1 cellular context compared by ENCODE assay signal in genomic region chr16:83899978-83900377, GRCh38.
TF ChIP-seq lines count a peak whose summit lies in the region.

No MANE protein-coding gene starts in this region.

TF ChIP-seq in HepG2, 621 proteins besides CTCF, POLR2A, EP300 and RAD21:
- 0 out of 2 replicates have a peak, but pooled peaks have one; percentile 29 for TF ChIP-seq PAXIP1 (CRISPR knock-in tag; conservative IDR thresholded peaks at IDR 0.05)
- no peak for TF ChIP-seq CENPX (CRISPR knock-in tag; IDR thresholded peaks at IDR 0.05)
- peak; percentile 33; the same call in 1 of the 2 replicates for TF ChIP-seq RXRB (CRISPR knock-in tag; IDR thresholded peaks at IDR 0.05; ENCODE audit: borderline replicate concordance)
- TF ChIP-seq ZHX1 (CRISPR knock-in tag; IDR thresholded peaks at IDR 0.05; ENCODE audit: low read depth) = 0 out of 2 replicates have a peak, but pooled peaks have one; percentile 2
- 0 out of 2 replicates have a peak, but pooled peaks have one; percentile 7 for TF ChIP-seq IRF1 (CRISPR knock-in tag; IDR thresholded peaks at IDR 0.05; ENCODE audit: low read depth)
- TF ChIP-seq TBX2 (CRISPR knock-in tag; IDR thresholded peaks at IDR 0.05; ENCODE audit: borderline replicate concordance) = no peak
- no peak for TF ChIP-seq TCF12 (IDR thresholded peaks at IDR 0.05)
- 0 out of 2 replicates have a peak, but pooled peaks have one; percentile 1 for TF ChIP-seq TCF12 (CRISPR knock-in tag; IDR thresholded peaks at IDR 0.05)
- no peak for TF ChIP-seq ATF7 (IDR thresholded peaks at IDR 0.05)
- TF ChIP-seq ATF7 (CRISPR knock-in tag; IDR thresholded peaks at IDR 0.05) = no peak
- 0 out of 2 replicates have a peak, but pooled peaks have one; percentile 43 for TF ChIP-seq TGIF2 (CRISPR knock-in tag; IDR thresholded peaks at IDR 0.05)
- 0 out of 2 replicates have a peak, but pooled peaks have one; percentile 5 for TF ChIP-seq SAP130 (CRISPR knock-in tag; IDR thresholded peaks at IDR 0.05; ENCODE audit: low read depth)
- peak; percentile 50; the same call in 1 of the 2 replicates for TF ChIP-seq BCL6 (CRISPR knock-in tag; IDR thresholded peaks at IDR 0.05)
- no peak for TF ChIP-seq FOXA1 (IDR thresholded peaks at IDR 0.05)
- TF ChIP-seq FOXA1 (CRISPR knock-in tag; IDR thresholded peaks at IDR 0.05) = peak; percentile 78
- TF ChIP-seq ASH2L (IDR thresholded peaks at IDR 0.05; ENCODE audit: insufficient read length, low read depth, low read length) = no peak
- TF ChIP-seq ZNF652 (CRISPR knock-in tag; IDR thresholded peaks at IDR 0.05; ENCODE audit: borderline replicate concordance, low read depth) = peak; percentile 41; the same call in 1 of the 2 replicates
- peak; percentile 93; the same call in 1 of the 2 replicates for TF ChIP-seq ZNF614 (CRISPR knock-in tag; IDR thresholded peaks at IDR 0.05; ENCODE audit: borderline replicate concordance)
- peak; percentile 36 for TF ChIP-seq TEAD3 (CRISPR knock-in tag; optimal IDR thresholded peaks at IDR 0.05; ENCODE audit: borderline replicate concordance)
- TF ChIP-seq ZNF160 (CRISPR knock-in tag; IDR thresholded peaks at IDR 0.05) = no peak
- no peak for TF ChIP-seq ZNF10 (CRISPR knock-in tag; IDR thresholded peaks at IDR 0.05; ENCODE audit: borderline replicate concordance, low read depth)
- TF ChIP-seq HOMEZ (CRISPR knock-in tag; IDR thresholded peaks at IDR 0.05; ENCODE audit: low read depth) = no peak
- no peak for TF ChIP-seq HOXA7 (CRISPR knock-in tag; IDR thresholded peaks at IDR 0.05)
- TF ChIP-seq GATAD2A (CRISPR knock-in tag; IDR thresholded peaks at IDR 0.05) = peak; percentile 46; the same call in 1 of the 2 replicates
- TF ChIP-seq SOX13 (IDR thresholded peaks at IDR 0.05) = no peak
- TF ChIP-seq SOX13 (CRISPR knock-in tag; conservative IDR thresholded peaks at IDR 0.05 in 1 of 2, IDR thresholded peaks at IDR 0.05 in 1 of 2) = 0 out of 4 replicates have a peak, but pooled peaks of 1 of the 2 experiments have one; percentile 29
- no peak for TF ChIP-seq ZNF326 (CRISPR knock-in tag; IDR thresholded peaks at IDR 0.05; ENCODE audit: borderline replicate concordance)
- no peak for TF ChIP-seq SOX6 (IDR thresholded peaks at IDR 0.05)
- TF ChIP-seq SOX6 (CRISPR knock-in tag; IDR thresholded peaks at IDR 0.05) = peak; percentile 26; the same call in 1 of the 2 replicates
- TF ChIP-seq ZGPAT (CRISPR knock-in tag; IDR thresholded peaks at IDR 0.05) = peak; percentile 8; the same call in 1 of the 2 replicates
- no peak for TF ChIP-seq GABPA (IDR thresholded peaks at IDR 0.05; ENCODE audit: low read depth, low read length)
- TF ChIP-seq GABPA (CRISPR knock-in tag; IDR thresholded peaks at IDR 0.05; ENCODE audit: low read depth) = peak; percentile 35; the same call in 1 of the 2 replicates
- TF ChIP-seq FOXA3 (CRISPR knock-in tag; IDR thresholded peaks at IDR 0.05) = peak; percentile 73
- no peak for TF ChIP-seq HBP1 (CRISPR knock-in tag; IDR thresholded peaks at IDR 0.05; ENCODE audit: low read depth)
- peak; percentile 39; the same call in 1 of the 2 replicates for TF ChIP-seq RARA (CRISPR knock-in tag; IDR thresholded peaks at IDR 0.05)
- TF ChIP-seq ZSCAN22 (CRISPR knock-in tag; IDR thresholded peaks at IDR 0.05) = 0 out of 2 replicates have a peak, but pooled peaks have one; percentile 11
